Comparison of ENCODE assay signal across 9 cellular contexts in genomic region chr17:63600569-63601438, GRCh38. TPM values are rescaled to one million over a fixed set of nuclear protein-coding genes. Genes with fewer than 3 reads are reported as not detected.
A peak's percentile ranks its signal among the peaks of the same experiment; 100 is the strongest.
DNase-seq lines count a peak whose midpoint lies in the region; ATAC-seq, FAIRE-seq and TF ChIP-seq lines count a peak whose summit lies in the region.
"Had no signal": no experiment of that assay in that cellular context is flagged by ENCODE, and none has a peak within 500 bp of the region (broad histone marks: within the 10 kb centered on the region; RNA-seq: fewer than 3 reads in every experiment).

Gene TACO1 (plus strand): TSS chr17:63600895. CDS start chr17:63601084, 189 bp downstream.

- CTCF ChIA-PET in HepG2 (lab: Yijun Ruan, JAX; ENCODE audit: low intra/inter-chr PET ratio, low total read pairs), result no interaction called here

- H3K4me1 ChIP-seq in BLaER1 treated with 17β-estradiol and CSF1 and Interleukin-3, amounts not matched to agents 10 nM and 100 nM, result peaks cover 16 to 20% (median 19%) of the 10 kb centered on the region in 10 experiments
- peaks cover 23% of the 10 kb centered on the region for H3K4me1 ChIP-seq in HepG2 (ENCODE audit: insufficient read depth, low read length)

- in situ Hi-C loops in HepG2 (cut with HindIII; ENCODE audit: extremely low pct_ligation_motif_present, low pct_unique_long_range_greater_than_20kb), result no loop called here

- peak; percentile 92 for FAIRE-seq in HepG2 (lab: Jason Lieb, UNC)
- FAIRE-seq: endometrium had no signal

- DNase-seq in NCI-H748 (lab: John Stamatoyannopoulos, UW; ENCODE audit: unreplicated experiment) (peak; percentile 87), dermis microvascular lymphatic vessel endothelial cell (ENCODE audit: low read depth in 2 of 2) (peak; percentile 75 to 83), HepG2 (ENCODE audit: low spot score) (peak; percentile 83)
- peak; percentile 67 to 71 for DNase-seq in activated CD4-positive, alpha-beta T cell treated with anti-CD3 and anti-CD28 coated beads, Interleukin-2, amount 50 U/mL, for 24 hours (ENCODE audit: low read depth in 1 of 2, low spot score in 1 of 2)
- peak; percentile 65 for DNase-seq in stimulated activated CD4-positive, alpha-beta T cell treated with anti-CD3 and anti-CD28 coated beads, Interleukin-2, amount 100 ng/mL, for 4 hours (ENCODE audit: low read depth)

- peak; percentile 74 to 81 for TF ChIP-seq EP300 in HepG2 (IDR thresholded peaks at IDR 0.05; ENCODE audit: low read depth in 2 of 2, low read length in 2 of 2)
- TF ChIP-seq EP300 in HepG2 (CRISPR knock-in tag; IDR thresholded peaks at IDR 0.05; ENCODE audit: borderline replicate concordance), result peak; percentile 60; the same call in 1 of the 2 replicates

- H3K4me3 ChIP-seq in BLaER1 treated with 17β-estradiol and CSF1 and Interleukin-3, amounts not matched to agents 10 nM and 100 nM, result peak within 1 kb of the TSS; percentile 70 to 94 (median 85)
- peak within 1 kb of the TSS; percentile 78 to 90 (median 81) for H3K4me3 ChIP-seq in HepG2 (replicated peaks in 1 of 3; ENCODE audit: insufficient read depth in 1 of 3, low read depth in 2 of 3, low read length in 3 of 3)

- H4K20me1 ChIP-seq in BLaER1 treated with 17β-estradiol and CSF1 and Interleukin-3, amounts not matched to agents 10 nM and 100 nM, result no peaks in the 10 kb centered on the region
- no peaks in the 10 kb centered on the region for H4K20me1 ChIP-seq in HepG2 (ENCODE audit: insufficient read depth, low read length)

- peak within 1 kb of the TSS; percentile 88 to 100 (median 98) for H3K4me2 ChIP-seq in BLaER1 treated with 17β-estradiol and CSF1 and Interleukin-3, amounts not matched to agents 10 nM and 100 nM
- peak within 1 kb of the TSS; percentile 82 for H3K4me2 ChIP-seq in HepG2 (ENCODE audit: low read depth, low read length)

- no TSS peak for BruUV-seq in HepG2 (replicated peaks; lab: Mats Ljungman, UMichigan)

- peaks cover 15% of the 10 kb centered on the region for H3K79me2 ChIP-seq in HepG2 (ENCODE audit: insufficient read depth, low read length)

- no peaks in the 10 kb centered on the region for H3K27me3 ChIP-seq in BLaER1 treated with 17β-estradiol and CSF1 and Interleukin-3, amounts not matched to agents 10 nM and 100 nM
- H3K27me3 ChIP-seq in HepG2 (ENCODE audit: control insufficient read depth in 1 of 2, insufficient read depth in 2 of 2, low read length in 2 of 2), result no peaks in the 10 kb centered on the region; a peak in 1 of 5 replicates

- TF ChIP-seq RAD21 in HepG2 (CRISPR knock-in tag; IDR thresholded peaks at IDR 0.05), result peak; percentile 75

- peak; percentile 75 to 88 for TF ChIP-seq POLR2A in HepG2 (IDR thresholded peaks at IDR 0.05; ENCODE audit: insufficient read depth in 1 of 2, low read depth in 2 of 2, low read length in 2 of 2)

- peak within 1 kb of the TSS; percentile 98 for H2AFZ ChIP-seq in HepG2 (ENCODE audit: low read length)

- intact Hi-C loops in HepG2 (cut with micrococcal nuclease; ENCODE audit: unreplicated experiment), result loop anchor here (2.0 to 5.0 kb wide), 2 partner anchors 50 to 489 kb away; partner anchors contain the start of gene DCAF7

- H3K9ac ChIP-seq in BLaER1 treated with 17β-estradiol and CSF1 and Interleukin-3, amounts not matched to agents 10 nM and 100 nM, result peak within 1 kb of the TSS; percentile 91 to 97 (median 95)
- H3K9ac ChIP-seq in HepG2 (ENCODE audit: insufficient read depth, low read depth, low read length), result peak within 1 kb of the TSS; percentile 92

- peaks cover 19 to 40% (median 27%) of the 10 kb centered on the region in 11 experiments for H3K36me3 ChIP-seq in BLaER1 treated with 17β-estradiol and CSF1 and Interleukin-3, amounts not matched to agents 10 nM and 100 nM
- peaks cover 7 to 17% of the 10 kb centered on the region in 2 experiments for H3K36me3 ChIP-seq in HepG2 (replicated peaks in 1 of 2; ENCODE audit: control insufficient read depth in 1 of 2, insufficient read depth in 2 of 2, low read length in 2 of 2)

- WGBS in HepG2 (ENCODE audit: low lambda C conversion rate), result 3% methylated on average over 30 of the region's 61 CpGs

- no peaks in the 10 kb centered on the region for H3K9me3 ChIP-seq in BLaER1 treated with 17β-estradiol and CSF1 and Interleukin-3, amounts not matched to agents 10 nM and 100 nM (replicated peaks in 1 of 11)
- no peaks in the 10 kb centered on the region for H3K9me3 ChIP-seq in HepG2 (ENCODE audit: low read length)

- peak within 1 kb of the TSS; percentile 80 to 95 (median 89) for H3K27ac ChIP-seq in BLaER1 treated with 17β-estradiol and CSF1 and Interleukin-3, amounts not matched to agents 10 nM and 100 nM
- H3K27ac ChIP-seq in HepG2 (ENCODE audit: extremely low read length, insufficient read depth, low read length), result peak within 1 kb of the TSS; percentile 88

- peak; percentile 81 for ATAC-seq in GM19351 (IDR thresholded peaks at IDR 0.05; ENCODE audit: unreplicated experiment)
- ATAC-seq in HG03558 (IDR thresholded peaks at IDR 0.05; ENCODE audit: extremely low read depth, unreplicated experiment), result peak; percentile 80
- ATAC-seq in HepG2, result peak; percentile 94

- TF ChIP-seq CTCF in HepG2 (CRISPR knock-in tag; IDR thresholded peaks at IDR 0.05), result peak; percentile 41

- POLR2A ChIA-PET in HepG2 (lab: Yijun Ruan, JAX), result interaction anchor here (1.0 to 3.4 kb wide), 7 partner anchors 8 to 81 kb away, joined by 4 to 47 read pairs (median 13); partner anchors contain the start of genes DCAF7, KCNH6 and MAP3K3

TF ChIP-seq in HepG2, 621 proteins besides CTCF, POLR2A, EP300 and RAD21 (continues in another document):
- TF ChIP-seq PAWR (CRISPR knock-in tag; IDR thresholded peaks at IDR 0.05; ENCODE audit: borderline replicate concordance) (no peak), ARID3A (IDR thresholded peaks at IDR 0.05; ENCODE audit: low read depth, low read length) (no peak), NR2F1 (CRISPR knock-in tag; IDR thresholded peaks at IDR 0.05) (peak; percentile 63 to 71; a peak in 3 of 4 replicates), TFDP2 (CRISPR knock-in tag; IDR thresholded peaks at IDR 0.05) (peak; percentile 83), ZMYM4 (CRISPR knock-in tag; IDR thresholded peaks at IDR 0.05) (peak; percentile 98), ZSCAN30 (CRISPR knock-in tag; IDR thresholded peaks at IDR 0.05) (peak; percentile 87), TMF1 (CRISPR knock-in tag; IDR thresholded peaks at IDR 0.05; ENCODE audit: low read depth) (peak; percentile 80), STAT5B (CRISPR knock-in tag; IDR thresholded peaks at IDR 0.05) (peak; percentile 88; the same call in 1 of the 2 replicates), SNAPC2 (CRISPR knock-in tag; IDR thresholded peaks at IDR 0.05) (peak; percentile 79; the same call in 1 of the 2 replicates)

RNA-seq across cellular contexts. Expression of gene TACO1, which starts in this region (rescaled TPM):
- 14.8 TPM in 2 replicates for total RNA-seq in dermis microvascular lymphatic vessel endothelial cell
- 53.6 and 57.6 TPM in 2 replicates for total RNA-seq in HepG2 (2016; rRNA removed; fragmentation: Illumina TruSeq; extraction: Trizol)
- 17.7 and 19.3 TPM in 2 replicates for total RNA-seq in HepG2 (2016; cell fraction: cytosol; rRNA removed; fragmentation: Illumina TruSeq; extraction: Trizol; ENCODE audit: low read depth)
- total RNA-seq in HepG2 (2016; cell fraction: insoluble cytoplasmic fraction; rRNA removed; fragmentation: Illumina TruSeq; extraction: Trizol), result 52.7 and 55.4 TPM in 2 replicates
- 30.0 and 35.3 TPM in 2 replicates for total RNA-seq in HepG2 (2016; cell fraction: membrane; rRNA removed; fragmentation: Illumina TruSeq; extraction: Trizol)
- 24.0 and 25.8 TPM in 2 replicates for total RNA-seq in HepG2 (2016; cell fraction: nucleus; rRNA removed; fragmentation: Illumina TruSeq; extraction: Trizol)
- 33.3 and 34.7 TPM in 2 replicates for polyA plus RNA-seq in HepG2 (2011; rRNA removed)
- polyA plus RNA-seq in HepG2 (2011; cell fraction: cytosol; rRNA removed), result 30.0 and 33.8 TPM in 2 replicates
- 19.5 and 24.4 TPM in 2 replicates for polyA plus RNA-seq in HepG2 (2011; cell fraction: nucleus; rRNA removed)
- polyA plus RNA-seq in HepG2 (2012), result 32.7 and 34.2 TPM in 2 replicates
- polyA plus RNA-seq in HepG2 (2016; cell fraction: cytosol; fragmentation: Illumina TruSeq; extraction: Trizol; ENCODE audit: low read depth), result 18.0 and 21.7 TPM in 2 replicates
- polyA plus RNA-seq in HepG2 (2016; cell fraction: insoluble cytoplasmic fraction; fragmentation: Illumina TruSeq; extraction: Trizol; ENCODE audit: low read depth), result 63.2 and 67.2 TPM in 2 replicates
- polyA plus RNA-seq in HepG2 (2016; cell fraction: membrane; fragmentation: Illumina TruSeq; extraction: Trizol; ENCODE audit: low read depth), result 24.8 and 29.6 TPM in 2 replicates
- polyA plus RNA-seq in HepG2 (2016; cell fraction: nucleus; fragmentation: Illumina TruSeq; extraction: Trizol; ENCODE audit: insufficient read depth, low read depth), result 40.5 and 41.7 TPM in 2 replicates
- polyA minus RNA-seq in HepG2 (2011; rRNA and poly(A)+ RNA removed; ENCODE audit: low replicate concordance), result 30.2 and 32.4 TPM in 2 replicates
- 18.8 and 19.7 TPM in 2 replicates for polyA minus RNA-seq in HepG2 (2011; cell fraction: cytosol; rRNA and poly(A)+ RNA removed)
- 10.7 and 11.7 TPM in 2 replicates for polyA minus RNA-seq in HepG2 (2011; cell fraction: nucleus; rRNA and poly(A)+ RNA removed)

Comparison
In these comparisons a context has a peak if more than half of its experiments do, and no peak if none do; other contexts are left out.
1. Peak in every context shown above with its lines: DNase-seq, ATAC-seq, H3K4me3 ChIP-seq and H3K27ac ChIP-seq.